ENCODE assay signal across 24 cellular contexts in genomic region chr14:104295681-104296387, GRCh38.
DNase-seq lines count a peak whose midpoint lies in the region; ATAC-seq and TF ChIP-seq lines count a peak whose summit lies in the region.
"Had no signal": no experiment of that assay in that cellular context is flagged by ENCODE, and none has a peak within 500 bp of the region (broad histone marks: within the 10 kb centered on the region; RNA-seq: fewer than 3 reads in every experiment).

No MANE protein-coding gene starts in this region.

- no peak for ATAC-seq in mucosa of descending colon
- ATAC-seq in stimulated activated naive B cell treated with anti-CD40 and anti-IgM and Interleukin-4, amounts not matched to agents 10 μg/mL and 1 μg/mL and 100 μg/mL, for 72 hours (replicated peaks), result no peak
- no peak for ATAC-seq in HG02870 (IDR thresholded peaks at IDR 0.05; ENCODE audit: unreplicated experiment)
- ATAC-seq in HG03196 (IDR thresholded peaks at IDR 0.05; ENCODE audit: unreplicated experiment), result no peak
- ATAC-seq: activated naive CD4-positive, alpha-beta T cell treated with anti-CD3 and anti-CD28 coated beads, Interleukin-2, amount 50 U/mL, for 72 hours; naive thymus-derived CD4-positive, alpha-beta T cell had no signal

- H3K79me1 ChIP-seq in H9 (ENCODE audit: insufficient read depth, low read depth, low read length, poor library complexity, severe bottlenecking), result no peaks in the 10 kb centered on the region

- no peak for TF ChIP-seq CTCF in H9 (conservative IDR thresholded peaks at IDR 0.05)
- TF ChIP-seq CTCF in glutamatergic neuron (IDR thresholded peaks at IDR 0.05; ENCODE audit: partially characterized antibody, unreplicated experiment), result no peak
- no peak for TF ChIP-seq CTCF in mucosa of descending colon (IDR thresholded peaks at IDR 0.05)

- H3K9me3 ChIP-seq in BLaER1 (no peaks in the 10 kb centered on the region), H9 (ENCODE audit: control insufficient read depth, low read depth, low read length) (no peaks in the 10 kb centered on the region), mucosa of descending colon (no peaks in the 10 kb centered on the region)
- H3K9me3 ChIP-seq: HAP-1, pancreas had no signal

- H3K4me3 Mint-ChIP-seq in H9, result no peak overlapping the region
- H3K4me3 Mint-ChIP-seq in glutamatergic neuron (ENCODE audit: unreplicated experiment), result no peak overlapping the region
- H3K4me3 Mint-ChIP-seq in stimulated activated naive B cell treated with anti-CD40 and anti-IgM and Interleukin-4, amounts not matched to agents 10 μg/mL and 1 μg/mL and 100 μg/mL, for 72 hours, result no peak overlapping the region
- H3K4me3 Mint-ChIP-seq: CD4-positive, alpha-beta T cell; central memory CD8-positive, alpha-beta T cell; naive thymus-derived CD4-positive, alpha-beta T cell had no signal

- no peak overlapping the region for H3K18ac ChIP-seq in H9 (ENCODE audit: insufficient read length, low read depth, low read length)

- H2BK120ac ChIP-seq in H9 (ENCODE audit: low read depth, low read length, poor library complexity, severe bottlenecking), result no peak overlapping the region

- H2AK5ac ChIP-seq in H9 (ENCODE audit: insufficient read length, low read length), result no peak overlapping the region

- H2BK15ac ChIP-seq in H9 (ENCODE audit: low read depth, low read length), result no peak overlapping the region

- H3K4me2 ChIP-seq in BLaER1 (peak overlapping the region; percentile 34; the same call in 1 of the 2 replicates), H9 (ENCODE audit: insufficient read depth, insufficient read length, low read length) (no peak overlapping the region)

- no CpG with 5 or more reads among the region's 24 CpGs for WGBS in H9 (ENCODE audit: extremely low coverage, insufficient read length, low lambda C conversion rate)

- H3K36me3 ChIP-seq in BLaER1, result no peaks in the 10 kb centered on the region
- no peaks in the 10 kb centered on the region for H3K36me3 ChIP-seq in mucosa of descending colon (ENCODE audit: low read depth)
- H3K36me3 ChIP-seq: HAP-1, pancreas had no signal

- no peak overlapping the region for H3K23ac ChIP-seq in H9 (ENCODE audit: insufficient read length, low read depth, low read length)

- H2BK20ac ChIP-seq in H9 (ENCODE audit: low read depth, low read length, poor library complexity, severe bottlenecking), result no peak overlapping the region

- 0 out of 2 replicates have a peak overlapping the region, but pooled peaks have one; percentile 35 for H3K27ac ChIP-seq in BLaER1
- no peak overlapping the region for H3K27ac ChIP-seq in H9 (ENCODE audit: insufficient read length, low read depth, low read length)
- H3K27ac ChIP-seq: dorsolateral prefrontal cortex, pancreas had no signal

- no peak overlapping the region for H4K8ac ChIP-seq in H9 (replicated peaks; ENCODE audit: insufficient read length, low read depth, low read length)

- DNase-seq in H9, result peak; percentile 15
- peak; percentile 18 for DNase-seq in glutamatergic neuron
- peak in 2 of 3 donors; percentile 9 to 26 for DNase-seq in mucosa of descending colon
- DNase-seq in stimulated activated naive B cell treated with anti-CD40 and anti-IgM and Interleukin-4, amounts not matched to agents 10 μg/mL and 1 μg/mL and 100 μg/mL, for 72 hours, result no peak
- no peak for DNase-seq in NCI-H2029 (lab: John Stamatoyannopoulos, UW)
- DNase-seq: activated CD4-positive, alpha-beta T cell treated with anti-CD3 and anti-CD28 coated beads for 4 hours; activated T-cell treated with anti-CD3 and anti-CD28 coated beads, Interleukin-2, amount 50 U/mL, for 48 hours; CD4-positive, alpha-beta T cell; EL; Kasumi-1; mesenchymal stem cell; MV-4-11; NCI-H1694 treated with DMSO at 0.1 percent for 48 hours; NCI-H69 had no signal

- H3K56ac ChIP-seq in H9 (ENCODE audit: insufficient read length, low read depth, low read length), result no peak overlapping the region

- H3K9me3 Mint-ChIP-seq in H9 (peaks cover 0 to 9% of the 10 kb centered on the region in 2 experiments; a peak in 2 of 5 replicates), glutamatergic neuron (ENCODE audit: unreplicated experiment) (peaks cover 4% of the 10 kb centered on the region)
- peaks cover 3 to 4% of the 10 kb centered on the region in 2 donors for H3K9me3 Mint-ChIP-seq in stimulated activated naive B cell treated with anti-CD40 and anti-IgM and Interleukin-4, amounts not matched to agents 10 μg/mL and 1 μg/mL and 100 μg/mL, for 72 hours
- H3K9me3 Mint-ChIP-seq: activated naive CD4-positive, alpha-beta T cell treated with anti-CD3 and anti-CD28 coated beads, Interleukin-2, amount 50 U/mL, for 72 hours; CD4-positive, alpha-beta T cell; central memory CD8-positive, alpha-beta T cell; type B pancreatic cell had no signal

- no peak overlapping the region for H3K4ac ChIP-seq in H9 (ENCODE audit: low read depth, low read length)

- no peaks in the 10 kb centered on the region for H3K23me2 ChIP-seq in H9 (ENCODE audit: insufficient read length, low read depth, low read length, poor library complexity, severe bottlenecking)

- no peaks in the 10 kb centered on the region for H4K20me1 ChIP-seq in BLaER1
- no peaks in the 10 kb centered on the region for H4K20me1 ChIP-seq in H9 (ENCODE audit: control insufficient read depth, insufficient read depth, insufficient read length)

- H3K27ac Mint-ChIP-seq in H9 (peak overlapping the region in 1 of 3 experiments; percentile 92; a peak in 2 of 7 replicates), glutamatergic neuron (ENCODE audit: unreplicated experiment) (no peak overlapping the region)
- no peak overlapping the region for H3K27ac Mint-ChIP-seq in stimulated activated naive B cell treated with anti-CD40 and anti-IgM and Interleukin-4, amounts not matched to agents 10 μg/mL and 1 μg/mL and 100 μg/mL, for 72 hours
- H3K27ac Mint-ChIP-seq: activated naive CD4-positive, alpha-beta T cell treated with anti-CD3 and anti-CD28 coated beads, Interleukin-2, amount 50 U/mL, for 72 hours; CD4-positive, alpha-beta T cell; naive thymus-derived CD4-positive, alpha-beta T cell; type B pancreatic cell had no signal

- no peak overlapping the region for H4K91ac ChIP-seq in H9 (ENCODE audit: insufficient read length, low read depth, low read length)

- H2BK12ac ChIP-seq in H9 (ENCODE audit: insufficient read length, low read depth, low read length), result no peak overlapping the region

- no peak overlapping the region for H4K5ac ChIP-seq in H9 (ENCODE audit: insufficient read length, low read depth, low read length)

- intact Hi-C loops in mucosa of descending colon (cut with DNase I, micrococcal nuclease), result no loop called here

- H2AFZ ChIP-seq in H9 (ENCODE audit: low read length), result no peak overlapping the region

- H3K36me3 Mint-ChIP-seq in H9 (ENCODE audit: insufficient read depth in 1 of 3, low read depth in 3 of 3) (no peaks in the 10 kb centered on the region), glutamatergic neuron (ENCODE audit: unreplicated experiment) (no peaks in the 10 kb centered on the region)
- no peaks in the 10 kb centered on the region for H3K36me3 Mint-ChIP-seq in stimulated activated naive B cell treated with anti-CD40 and anti-IgM and Interleukin-4, amounts not matched to agents 10 μg/mL and 1 μg/mL and 100 μg/mL, for 72 hours
- H3K36me3 Mint-ChIP-seq: activated naive CD4-positive, alpha-beta T cell treated with anti-CD3 and anti-CD28 coated beads, Interleukin-2, amount 50 U/mL, for 72 hours; naive thymus-derived CD4-positive, alpha-beta T cell; type B pancreatic cell had no signal

- H3K4me1 Mint-ChIP-seq in H9 (peaks cover 34 to 39% of the 10 kb centered on the region in 2 experiments), glutamatergic neuron (ENCODE audit: low read depth, unreplicated experiment) (peaks cover under 1% of the 10 kb centered on the region)
- H3K4me1 Mint-ChIP-seq in stimulated activated naive B cell treated with anti-CD40 and anti-IgM and Interleukin-4, amounts not matched to agents 10 μg/mL and 1 μg/mL and 100 μg/mL, for 72 hours, result no peaks in the 10 kb centered on the region
- H3K4me1 Mint-ChIP-seq: central memory CD8-positive, alpha-beta T cell; naive thymus-derived CD4-positive, alpha-beta T cell had no signal

- H3K4me3 ChIP-seq in BLaER1 (no peak overlapping the region), mucosa of descending colon (no peak overlapping the region)
- H3K4me3 ChIP-seq: dorsolateral prefrontal cortex, HAP-1, pancreas had no signal

- H3K4me1 ChIP-seq in BLaER1, result peaks cover 44% of the 10 kb centered on the region
- H3K4me1 ChIP-seq in H9 (ENCODE audit: insufficient read depth, low read length), result peaks cover 3% of the 10 kb centered on the region; the same call in 1 of the 2 replicates
- H3K4me1 ChIP-seq in mucosa of descending colon (ENCODE audit: low read depth), result peaks cover 16% of the 10 kb centered on the region
- H3K4me1 ChIP-seq: HAP-1 had no signal

- no peaks in the 10 kb centered on the region for H3K27me3 ChIP-seq in BLaER1
- no peaks in the 10 kb centered on the region for H3K27me3 ChIP-seq in H9 (ENCODE audit: insufficient read depth, low read length)
- H3K27me3 ChIP-seq: pancreas had no signal

- H3K14ac ChIP-seq in H9 (ENCODE audit: insufficient read depth, low read length), result no peak overlapping the region; the same call in 1 of the 2 replicates

- no peaks in the 10 kb centered on the region; the same call in 1 of the 2 replicates for H3K27me3 Mint-ChIP-seq in H9 (ENCODE audit: low read depth)
- H3K27me3 Mint-ChIP-seq in glutamatergic neuron (ENCODE audit: unreplicated experiment), result peaks cover 2% of the 10 kb centered on the region
- peaks cover 14 to 29% of the 10 kb centered on the region in 2 donors for H3K27me3 Mint-ChIP-seq in stimulated activated naive B cell treated with anti-CD40 and anti-IgM and Interleukin-4, amounts not matched to agents 10 μg/mL and 1 μg/mL and 100 μg/mL, for 72 hours

- H3K79me2 ChIP-seq in H9 (ENCODE audit: insufficient read depth, low read length), result no peaks in the 10 kb centered on the region

- H3K9ac ChIP-seq in BLaER1, result no peak overlapping the region
- no peak overlapping the region for H3K9ac ChIP-seq in H9 (ENCODE audit: extremely low read depth, insufficient read length, low read length)

- no peak overlapping the region for H3T11ph ChIP-seq in H9 (ENCODE audit: low read length)

- no peak overlapping the region for H2BK5ac ChIP-seq in H9 (ENCODE audit: insufficient read length, low read length)

Comparison
In these comparisons a context has a peak if more than half of its experiments do, and no peak if none do; other contexts are left out.
1. DNase-seq: peak in H9 (single experiment), glutamatergic neuron (single experiment) and mucosa of descending colon (2 of 3); none in stimulated activated naive B cell treated with anti-CD40 and anti-IgM and Interleukin-4, amounts not matched to agents 10 μg/mL and 1 μg/mL and 100 μg/mL, for 72 hours (single experiment) and NCI-H2029 (single experiment).